Comparison of ENCODE assay signal across 41 cellular contexts in the genomic region with DNA sequence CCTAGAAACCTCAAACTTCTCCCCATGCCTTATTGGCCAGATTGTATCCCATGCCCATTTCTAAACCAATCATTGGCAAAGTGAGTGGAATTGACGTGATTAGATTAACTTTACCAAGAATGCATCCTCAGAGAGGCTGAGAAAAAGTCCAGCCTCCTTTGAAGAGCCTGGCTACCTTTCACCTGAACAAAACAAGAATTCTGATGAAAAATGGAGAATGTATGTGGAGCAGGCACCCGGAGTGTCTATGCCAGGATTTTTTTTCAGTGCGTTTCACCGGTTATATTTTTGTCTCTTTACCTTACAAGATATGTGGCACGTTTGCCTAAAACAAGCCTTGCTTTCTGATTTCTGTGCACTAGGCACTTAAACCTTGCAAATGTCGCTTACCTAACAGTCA.
"Had no signal": no experiment of that assay in that cellular context is flagged by ENCODE, and none has a peak within 500 bp of the region (broad histone marks: within the 10 kb centered on the region; RNA-seq: fewer than 3 reads in every experiment).

No MANE protein-coding gene starts in this region.

- H3K9me3 Mint-ChIP-seq: activated naive CD4-positive, alpha-beta T cell treated with anti-CD3 and anti-CD28 coated beads for 36 hours; activated naive CD4-positive, alpha-beta T cell treated with anti-CD3 and anti-CD28 coated beads, Interleukin-2, amount 10 ng/mL, durations not matched to agents 7 days and 5 days; activated naive CD4-positive, alpha-beta T cell treated with anti-CD3 and anti-CD28 coated beads, Interleukin-2, amount 50 U/mL, for 24 hours; activated naive CD4-positive, alpha-beta T cell treated with anti-CD3 and anti-CD28 coated beads, Interleukin-2, amount 50 U/mL, for 72 hours; activated naive CD8-positive, alpha-beta T cell treated with anti-CD3 and anti-CD28 coated beads for 36 hours; activated naive CD8-positive, alpha-beta T cell treated with anti-CD3 and anti-CD28 coated beads, Interleukin-2, amount 10 ng/mL, durations not matched to agents 7 days and 5 days; activated naive CD8-positive, alpha-beta T cell treated with anti-CD3 and anti-CD28 coated beads, Interleukin-2, amount 50 U/mL, for 24 hours; activated T-cell treated with anti-CD3 and anti-CD28 coated beads, Interleukin-2, amount 50 U/mL, for 24 hours; activated T-cell treated with anti-CD3 and anti-CD28 coated beads, Interleukin-2, amount 50 U/mL, for 4 hours; activated T-cell treated with anti-CD3 and anti-CD28 coated beads, Interleukin-2, amount 50 U/mL, for 72 hours; activated T-helper 1 cell treated with anti-CD3 and anti-CD28 coated beads, Interleukin-12 subunit alpha, Interleukin-12 subunit beta, Interleukin-2, Interleukin-4 antibody, amounts not matched to agents 30 ng/mL and 10 ng/mL and 1 ng/mL, durations not matched to agents 14 hours and 24 hours and 36 hours; activated T-helper 17 cell treated with anti-CD3 and anti-CD28 coated beads, Interleukin-2, amount 50 U/mL, for 72 hours; activated T-helper 2 cell treated with anti-CD3 and anti-CD28 coated beads, Interferon-gamma antibody, Interleukin-2, Interleukin-4, amounts not matched to agents 10 μg/mL and 5 μg/mL and 100 μg/mL, durations not matched to agents 14 hours and 24 hours and 36 hours; brain; central memory CD8-positive, alpha-beta T cell had no signal

- H3K4me1 Mint-ChIP-seq: activated naive CD4-positive, alpha-beta T cell treated with anti-CD3 and anti-CD28 coated beads, Interleukin-2, amount 10 ng/mL, durations not matched to agents 7 days and 5 days; activated naive CD4-positive, alpha-beta T cell treated with anti-CD3 and anti-CD28 coated beads, Interleukin-2, amount 50 U/mL, for 24 hours; activated naive CD8-positive, alpha-beta T cell treated with anti-CD3 and anti-CD28 coated beads for 36 hours; activated naive CD8-positive, alpha-beta T cell treated with anti-CD3 and anti-CD28 coated beads, Interleukin-2, amount 10 ng/mL, durations not matched to agents 7 days and 5 days; activated T-helper 17 cell treated with anti-CD3 and anti-CD28 coated beads, Interleukin-2, amount 50 U/mL, for 72 hours; central memory CD8-positive, alpha-beta T cell had no signal

- H3K27me3 Mint-ChIP-seq: activated naive CD4-positive, alpha-beta T cell treated with anti-CD3 and anti-CD28 coated beads, Interleukin-2, amount 50 U/mL, for 24 hours; activated naive CD8-positive, alpha-beta T cell; activated naive CD8-positive, alpha-beta T cell treated with anti-CD3 and anti-CD28 coated beads for 36 hours; activated naive CD8-positive, alpha-beta T cell treated with anti-CD3 and anti-CD28 coated beads, Interleukin-2, amount 50 U/mL, for 24 hours; activated T-cell treated with anti-CD3 and anti-CD28 coated beads, Interleukin-2, amount 50 U/mL, for 24 hours; activated T-helper 17 cell treated with anti-CD3 and anti-CD28 coated beads, Interleukin-2, amount 50 U/mL, for 72 hours; central memory CD8-positive, alpha-beta T cell had no signal

- H3K9me3 ChIP-seq: adrenal gland, ascending aorta, body of pancreas, breast epithelium had no signal

- H3K36me3 ChIP-seq: adrenal gland, ascending aorta, brain microvascular endothelial cell, breast epithelium, cardiac muscle cell had no signal

- H3K4me1 ChIP-seq: ascending aorta, breast epithelium had no signal

- H3K4me3 ChIP-seq: adrenal gland, ascending aorta, body of pancreas, breast epithelium, cardiac muscle cell had no signal

- H3K27ac Mint-ChIP-seq: activated naive CD4-positive, alpha-beta T cell treated with anti-CD3 and anti-CD28 coated beads for 36 hours; activated naive CD4-positive, alpha-beta T cell treated with anti-CD3 and anti-CD28 coated beads, Interleukin-2, amount 10 ng/mL, durations not matched to agents 7 days and 5 days; activated naive CD4-positive, alpha-beta T cell treated with anti-CD3 and anti-CD28 coated beads, Interleukin-2, amount 50 U/mL, for 24 hours; activated naive CD4-positive, alpha-beta T cell treated with anti-CD3 and anti-CD28 coated beads, Interleukin-2, amount 50 U/mL, for 72 hours; activated naive CD8-positive, alpha-beta T cell; activated naive CD8-positive, alpha-beta T cell treated with anti-CD3 and anti-CD28 coated beads for 36 hours; activated naive CD8-positive, alpha-beta T cell treated with anti-CD3 and anti-CD28 coated beads, Interleukin-2, amount 10 ng/mL, durations not matched to agents 7 days and 5 days; activated naive CD8-positive, alpha-beta T cell treated with anti-CD3 and anti-CD28 coated beads, Interleukin-2, amount 50 U/mL, for 24 hours; activated T-cell treated with anti-CD3 and anti-CD28 coated beads, Interleukin-2, amount 50 U/mL, for 24 hours; activated T-cell treated with anti-CD3 and anti-CD28 coated beads, Interleukin-2, amount 50 U/mL, for 72 hours; activated T-helper 1 cell treated with anti-CD3 and anti-CD28 coated beads, Interleukin-12 subunit alpha, Interleukin-12 subunit beta, Interleukin-2, Interleukin-4 antibody, amounts not matched to agents 30 ng/mL and 10 ng/mL and 1 ng/mL, durations not matched to agents 14 hours and 24 hours and 36 hours; activated T-helper 17 cell treated with anti-CD3 and anti-CD28 coated beads, Interleukin-2, amount 50 U/mL, for 72 hours; activated T-helper 2 cell treated with anti-CD3 and anti-CD28 coated beads, Interferon-gamma antibody, Interleukin-2, Interleukin-4, amounts not matched to agents 10 μg/mL and 5 μg/mL and 100 μg/mL, durations not matched to agents 14 hours and 24 hours and 36 hours had no signal

- DNase-seq: activated effector memory CD4-positive, alpha-beta T cell treated with anti-CD3 and anti-CD28 coated beads, Interleukin-2, amount 50 U/mL, for 16 hours; activated effector memory CD4-positive, alpha-beta T cell treated with Interleukin-2 at 50 U/mL for 16 hours; activated gamma-delta T cell; activated gamma-delta T cell treated with Interleukin-2 at 50 U/mL for 16 hours; activated naive CD4-positive, alpha-beta T cell; activated naive CD4-positive, alpha-beta T cell treated with anti-CD3 and anti-CD28 coated beads for 36 hours; activated naive CD4-positive, alpha-beta T cell treated with anti-CD3 and anti-CD28 coated beads, Interleukin-2, amount 10 ng/mL, durations not matched to agents 7 days and 5 days; activated naive CD4-positive, alpha-beta T cell treated with anti-CD3 and anti-CD28 coated beads, Interleukin-2, amount 50 U/mL, for 16 hours; activated naive CD4-positive, alpha-beta T cell treated with Interleukin-2 at 50 U/mL for 16 hours; activated naive CD8-positive, alpha-beta T cell treated with anti-CD3 and anti-CD28 coated beads for 36 hours; activated naive CD8-positive, alpha-beta T cell treated with anti-CD3 and anti-CD28 coated beads, Interleukin-2, amount 10 ng/mL, durations not matched to agents 7 days and 5 days; activated naive CD8-positive, alpha-beta T cell treated with anti-CD3 and anti-CD28 coated beads, Interleukin-2, amount 50 U/mL, for 24 hours; activated T-cell treated with anti-CD3 and anti-CD28 coated beads for 4 hours; activated T-cell treated with anti-CD3 and anti-CD28 coated beads, Interleukin-2, amount 50 U/mL, for 1 hour; activated T-cell treated with anti-CD3 and anti-CD28 coated beads, Interleukin-2, amount 50 U/mL, for 24 hours; activated T-cell treated with anti-CD3 and anti-CD28 coated beads, Interleukin-2, amount 50 U/mL, for 4 hours; activated T-cell treated with anti-CD3 and anti-CD28 coated beads, Interleukin-2, amount 50 U/mL, for 48 hours; activated T-cell treated with anti-CD3 and anti-CD28 coated beads, Interleukin-2, amount 50 U/mL, for 72 hours; adrenal gland; amniotic stem cell; amygdala; anterior cingulate cortex; aorta; body of pancreas; brain microvascular endothelial cell; caudate nucleus; central memory CD4-positive, alpha-beta T cell; cerebellar nuclear complex had no signal

- H3K4me3 Mint-ChIP-seq: activated naive CD4-positive, alpha-beta T cell treated with anti-CD3 and anti-CD28 coated beads for 36 hours; activated naive CD4-positive, alpha-beta T cell treated with anti-CD3 and anti-CD28 coated beads, Interleukin-2, amount 10 ng/mL, durations not matched to agents 7 days and 5 days; activated naive CD4-positive, alpha-beta T cell treated with anti-CD3 and anti-CD28 coated beads, Interleukin-2, amount 50 U/mL, for 24 hours; activated naive CD8-positive, alpha-beta T cell; activated naive CD8-positive, alpha-beta T cell treated with anti-CD3 and anti-CD28 coated beads for 36 hours; activated naive CD8-positive, alpha-beta T cell treated with anti-CD3 and anti-CD28 coated beads, Interleukin-2, amount 10 ng/mL, durations not matched to agents 7 days and 5 days; activated naive CD8-positive, alpha-beta T cell treated with anti-CD3 and anti-CD28 coated beads, Interleukin-2, amount 50 U/mL, for 24 hours; activated T-cell treated with anti-CD3 and anti-CD28 coated beads, Interleukin-2, amount 50 U/mL, for 24 hours; activated T-cell treated with anti-CD3 and anti-CD28 coated beads, Interleukin-2, amount 50 U/mL, for 4 hours; activated T-cell treated with anti-CD3 and anti-CD28 coated beads, Interleukin-2, amount 50 U/mL, for 72 hours; activated T-helper 1 cell treated with anti-CD3 and anti-CD28 coated beads, Interleukin-12 subunit alpha, Interleukin-12 subunit beta, Interleukin-2, Interleukin-4 antibody, amounts not matched to agents 30 ng/mL and 10 ng/mL and 1 ng/mL, durations not matched to agents 14 hours and 24 hours and 36 hours; activated T-helper 17 cell treated with anti-CD3 and anti-CD28 coated beads, Interleukin-2, amount 50 U/mL, for 72 hours; central memory CD8-positive, alpha-beta T cell had no signal

- H3K27ac ChIP-seq: adrenal gland, ascending aorta, body of pancreas, brain microvascular endothelial cell, breast epithelium, cardiac muscle cell had no signal

- H3K27me3 ChIP-seq: adrenal gland, ascending aorta, body of pancreas, brain microvascular endothelial cell, breast epithelium, cardiac muscle cell had no signal

- FAIRE-seq: astrocyte, bronchial epithelial cell had no signal

- H3K36me3 Mint-ChIP-seq: activated naive CD4-positive, alpha-beta T cell treated with anti-CD3 and anti-CD28 coated beads, Interleukin-2, amount 10 ng/mL, durations not matched to agents 7 days and 5 days; activated naive CD4-positive, alpha-beta T cell treated with anti-CD3 and anti-CD28 coated beads, Interleukin-2, amount 50 U/mL, for 72 hours; activated naive CD8-positive, alpha-beta T cell treated with anti-CD3 and anti-CD28 coated beads for 36 hours; activated naive CD8-positive, alpha-beta T cell treated with anti-CD3 and anti-CD28 coated beads, Interleukin-2, amount 10 ng/mL, durations not matched to agents 7 days and 5 days had no signal
